ENCODE assay signal across 14 cellular contexts in the genomic region with DNA sequence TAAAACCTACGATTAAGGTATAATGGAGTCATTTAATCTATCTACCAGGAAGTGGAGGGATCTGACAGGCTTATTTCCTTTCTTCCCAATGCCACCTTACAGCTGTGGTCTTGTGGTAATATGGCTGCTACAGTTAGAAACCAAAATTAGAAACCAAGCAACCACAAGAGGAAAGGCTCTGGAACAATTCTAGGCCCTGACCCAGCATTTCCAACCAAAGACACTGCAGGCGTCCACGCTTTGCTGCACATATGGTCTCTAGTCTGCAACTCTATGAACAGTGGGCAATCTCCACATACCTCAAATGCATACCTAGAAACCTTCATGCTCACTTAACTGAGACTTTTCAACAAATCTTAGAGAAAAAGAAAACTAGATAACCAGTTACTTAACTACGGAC.
"Had no signal": no experiment of that assay in that cellular context is flagged by ENCODE, and none has a peak within 500 bp of the region (broad histone marks: within the 10 kb centered on the region; RNA-seq: fewer than 3 reads in every experiment).

No MANE protein-coding gene starts in this region.

- DNase-seq: activated CD4-positive, alpha-beta T cell treated with anti-CD3 and anti-CD28 coated beads for 4 hours; activated CD8-positive, alpha-beta memory T cell treated with anti-CD3 and anti-CD28 coated beads, Interleukin-2, amount 50 U/mL, for 48 hours; activated CD8-positive, alpha-beta T cell treated with anti-CD3 and anti-CD28 coated beads, Interleukin-2, amount 10 ng/mL, durations not matched to agents 7 days and 5 days; activated naive CD8-positive, alpha-beta T cell treated with anti-CD3 and anti-CD28 coated beads, Interleukin-2, amount 50 U/mL, for 24 hours; colonic mucosa; gastrocnemius medialis; lower lobe of right lung; midbrain; naive thymus-derived CD4-positive, alpha-beta T cell; stimulated activated naive B cell treated with anti-CD40 and anti-IgM and Interleukin-4, amounts not matched to agents 10 μg/mL and 1 μg/mL and 100 μg/mL, for 72 hours; T1000; trophoblast cell had no signal

- H3K4me3 ChIP-seq: ascending aorta, colonic mucosa, gastrocnemius medialis, lower lobe of right lung had no signal

- H3K36me3 ChIP-seq: ascending aorta, colonic mucosa, gastrocnemius medialis, lower lobe of right lung, neutrophil had no signal

- H3K27ac ChIP-seq: ascending aorta, colonic mucosa, lower lobe of right lung, neutrophil had no signal

- H3K4me1 ChIP-seq: ascending aorta, colonic mucosa, lower lobe of right lung had no signal

- H3K9me3 ChIP-seq: ascending aorta, colonic mucosa, gastrocnemius medialis, lower lobe of right lung, neutrophil had no signal

- ATAC-seq: activated CD8-positive, alpha-beta T cell treated with anti-CD3 and anti-CD28 coated beads, Interleukin-2, amount 10 ng/mL, durations not matched to agents 7 days and 5 days; activated naive CD8-positive, alpha-beta T cell treated with anti-CD3 and anti-CD28 coated beads, Interleukin-2, amount 50 U/mL, for 24 hours; gastrocnemius medialis; lower lobe of right lung; naive thymus-derived CD4-positive, alpha-beta T cell; stimulated activated naive B cell treated with anti-CD40 and anti-IgM and Interleukin-4, amounts not matched to agents 10 μg/mL and 1 μg/mL and 100 μg/mL, for 72 hours had no signal

- H3K27me3 ChIP-seq: ascending aorta, colonic mucosa, gastrocnemius medialis, neutrophil had no signal
